In genomic region chr10:35339946-35340345, GRCh38 we compare ENCODE assay signal across 10 cellular contexts. TPM values are rescaled to one million over a fixed set of nuclear protein-coding genes. Genes with fewer than 3 reads are reported as not detected.
DNase-seq lines count a peak whose midpoint lies in the region; ATAC-seq and TF ChIP-seq lines count a peak whose summit lies in the region.
"Had no signal": no experiment of that assay in that cellular context is flagged by ENCODE, and none has a peak within 500 bp of the region (broad histone marks: within the 10 kb centered on the region; RNA-seq: fewer than 3 reads in every experiment).

No MANE protein-coding gene starts in this region.

- intact Hi-C loops in gastrocnemius medialis (cut with DNase I; ENCODE audit: low total_unique reads) = loop anchor here (5.0 kb wide), 2 partner anchors 133 to 222 kb away; no protein-coding TSS in a partner anchor

- no peak for DNase-seq in glutamatergic neuron
- no peak for DNase-seq in activated effector memory CD4-positive, alpha-beta T cell treated with Interleukin-2 at 50 U/mL for 16 hours
- DNase-seq in NCI-H748 (lab: John Stamatoyannopoulos, UW; ENCODE audit: unreplicated experiment) = no peak
- no peak for DNase-seq in gastrocnemius medialis
- no peak for DNase-seq in NOMO-1 treated with dmso at 0.1 percent for 144 hours (lab: John Stamatoyannopoulos, UW; ENCODE audit: unreplicated experiment)

- H3K4me1 Mint-ChIP-seq in glutamatergic neuron (ENCODE audit: low read depth, unreplicated experiment) = peaks cover 34% of the 10 kb centered on the region

- TF ChIP-seq CTCF in glutamatergic neuron (IDR thresholded peaks at IDR 0.05; ENCODE audit: partially characterized antibody, unreplicated experiment) (no peak), gastrocnemius medialis (IDR thresholded peaks at IDR 0.05 in 4 of 5, conservative IDR thresholded peaks at IDR 0.05 in 1 of 5) (no peak)

- peak; percentile 63 for ATAC-seq in GM18519 (IDR thresholded peaks at IDR 0.05; ENCODE audit: low FRiP score, unreplicated experiment)
- ATAC-seq in GM21576 (IDR thresholded peaks at IDR 0.05; ENCODE audit: unreplicated experiment) = peak; percentile 39
- peak; percentile 55 for ATAC-seq in HG03558 (IDR thresholded peaks at IDR 0.05; ENCODE audit: extremely low read depth, unreplicated experiment)
- no peak for ATAC-seq in gastrocnemius medialis
- ATAC-seq: HCT116 had no signal

- in situ Hi-C loops in gastrocnemius medialis (cut with MboI; ENCODE audit: low sequenced_read_pairs in 4 of 4) = loop anchor here in 2 of 4 donors (10.0 to 25.0 kb wide), 3 partner anchors 222 to 228 kb away; no protein-coding TSS in a partner anchor

- peak overlapping the region in 2 of 4 donors; percentile 40 to 60 for H3K27ac ChIP-seq in gastrocnemius medialis

- peak overlapping the region; percentile 94 for H3K4me3 Mint-ChIP-seq in glutamatergic neuron (ENCODE audit: unreplicated experiment)
- H3K4me3 Mint-ChIP-seq: mesothelial cell of epicardium had no signal

- no peaks in the 10 kb centered on the region for H3K36me3 ChIP-seq in gastrocnemius medialis

- H3K4me1 ChIP-seq in gastrocnemius medialis = peaks cover 48% of the 10 kb centered on the region in 2 donors

- peak overlapping the region; percentile 92 for H3K27ac Mint-ChIP-seq in glutamatergic neuron (ENCODE audit: unreplicated experiment)
- H3K27ac Mint-ChIP-seq: mesothelial cell of epicardium had no signal

- H3K4me3 ChIP-seq in gastrocnemius medialis = no peak overlapping the region

- peaks cover 21% of the 10 kb centered on the region for H3K27me3 Mint-ChIP-seq in glutamatergic neuron (ENCODE audit: unreplicated experiment)

- H3K9me3 Mint-ChIP-seq in glutamatergic neuron (ENCODE audit: unreplicated experiment) = peaks cover 24% of the 10 kb centered on the region
- H3K9me3 Mint-ChIP-seq: mesothelial cell of epicardium had no signal

- H3K9me3 ChIP-seq in gastrocnemius medialis = no peaks in the 10 kb centered on the region

- H3K36me3 Mint-ChIP-seq in glutamatergic neuron (ENCODE audit: unreplicated experiment) = no peaks in the 10 kb centered on the region
- H3K36me3 Mint-ChIP-seq: mesothelial cell of epicardium had no signal

- TF ChIP-seq POLR2A in gastrocnemius medialis (IDR thresholded peaks at IDR 0.05) = no peak

- H3K27me3 ChIP-seq in gastrocnemius medialis = no peaks in the 10 kb centered on the region

RNA-seq across cellular contexts. Expression of gene CCNY, which starts 3.6 kb away (rescaled TPM):
- 219 TPM for total RNA-seq in glutamatergic neuron (ENCODE audit: unreplicated experiment)
- 10 to 100 TPM; 23.9 to 68.1 (median 39.5) TPM for total RNA-seq in gastrocnemius medialis

Comparison
In these comparisons a context has a peak if more than half of its experiments do, and no peak if none do; other contexts are left out.
1. ATAC-seq: peak in GM18519 (single experiment), GM21576 (single experiment) and HG03558 (single experiment); none in gastrocnemius medialis (0 of 2).